In the genomic region with DNA sequence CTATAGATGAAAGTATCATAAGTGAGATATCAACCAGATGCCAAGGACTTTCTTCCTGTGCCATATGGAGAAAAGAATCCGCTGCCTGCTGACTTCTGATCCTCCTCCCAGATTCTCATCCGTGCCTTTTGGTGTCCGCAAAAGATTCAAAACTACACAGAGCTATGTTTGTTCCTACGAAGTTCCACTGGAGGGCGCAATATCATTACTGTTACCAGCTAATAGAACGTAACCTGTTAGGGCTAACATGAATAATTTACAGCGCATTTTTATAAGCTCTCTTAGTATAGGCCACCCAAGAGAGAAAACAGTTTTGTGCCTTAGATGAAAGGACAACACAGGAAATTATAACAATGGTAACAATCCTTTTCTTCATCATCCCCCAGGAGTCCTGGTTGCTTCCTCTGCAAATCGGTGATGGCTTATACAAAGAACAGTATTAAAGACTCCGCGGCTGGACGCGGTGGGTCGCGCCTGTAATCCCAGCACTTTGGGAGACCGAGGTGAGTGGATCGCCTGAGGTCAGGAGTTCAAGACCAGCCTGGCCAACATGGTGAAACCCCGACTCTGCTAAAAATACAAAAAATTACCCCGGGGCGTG, we compare ENCODE assay signal across 1 cellular context.
TF ChIP-seq lines count a peak whose summit lies in the region.

No MANE protein-coding gene starts in this region.

TF ChIP-seq in HCT116, 20 proteins besides CTCF, POLR2A, EP300 and RAD21 (continued from another document):
- TF ChIP-seq, protein P1, sequence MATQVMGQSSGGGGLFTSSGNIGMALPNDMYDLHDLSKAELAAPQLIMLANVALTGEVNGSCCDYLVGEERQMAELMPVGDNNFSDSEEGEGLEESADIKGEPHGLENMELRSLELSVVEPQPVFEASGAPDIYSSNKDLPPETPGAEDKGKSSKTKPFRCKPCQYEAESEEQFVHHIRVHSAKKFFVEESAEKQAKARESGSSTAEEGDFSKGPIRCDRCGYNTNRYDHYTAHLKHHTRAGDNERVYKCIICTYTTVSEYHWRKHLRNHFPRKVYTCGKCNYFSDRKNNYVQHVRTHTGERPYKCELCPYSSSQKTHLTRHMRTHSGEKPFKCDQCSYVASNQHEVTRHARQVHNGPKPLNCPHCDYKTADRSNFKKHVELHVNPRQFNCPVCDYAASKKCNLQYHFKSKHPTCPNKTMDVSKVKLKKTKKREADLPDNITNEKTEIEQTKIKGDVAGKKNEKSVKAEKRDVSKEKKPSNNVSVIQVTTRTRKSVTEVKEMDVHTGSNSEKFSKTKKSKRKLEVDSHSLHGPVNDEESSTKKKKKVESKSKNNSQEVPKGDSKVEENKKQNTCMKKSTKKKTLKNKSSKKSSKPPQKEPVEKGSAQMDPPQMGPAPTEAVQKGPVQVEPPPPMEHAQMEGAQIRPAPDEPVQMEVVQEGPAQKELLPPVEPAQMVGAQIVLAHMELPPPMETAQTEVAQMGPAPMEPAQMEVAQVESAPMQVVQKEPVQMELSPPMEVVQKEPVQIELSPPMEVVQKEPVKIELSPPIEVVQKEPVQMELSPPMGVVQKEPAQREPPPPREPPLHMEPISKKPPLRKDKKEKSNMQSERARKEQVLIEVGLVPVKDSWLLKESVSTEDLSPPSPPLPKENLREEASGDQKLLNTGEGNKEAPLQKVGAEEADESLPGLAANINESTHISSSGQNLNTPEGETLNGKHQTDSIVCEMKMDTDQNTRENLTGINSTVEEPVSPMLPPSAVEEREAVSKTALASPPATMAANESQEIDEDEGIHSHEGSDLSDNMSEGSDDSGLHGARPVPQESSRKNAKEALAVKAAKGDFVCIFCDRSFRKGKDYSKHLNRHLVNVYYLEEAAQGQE (IDR thresholded peaks at IDR 0.05; ENCODE audit: low read depth): no peak
